15 cellular contexts compared by ENCODE assay signal in the genomic region with DNA sequence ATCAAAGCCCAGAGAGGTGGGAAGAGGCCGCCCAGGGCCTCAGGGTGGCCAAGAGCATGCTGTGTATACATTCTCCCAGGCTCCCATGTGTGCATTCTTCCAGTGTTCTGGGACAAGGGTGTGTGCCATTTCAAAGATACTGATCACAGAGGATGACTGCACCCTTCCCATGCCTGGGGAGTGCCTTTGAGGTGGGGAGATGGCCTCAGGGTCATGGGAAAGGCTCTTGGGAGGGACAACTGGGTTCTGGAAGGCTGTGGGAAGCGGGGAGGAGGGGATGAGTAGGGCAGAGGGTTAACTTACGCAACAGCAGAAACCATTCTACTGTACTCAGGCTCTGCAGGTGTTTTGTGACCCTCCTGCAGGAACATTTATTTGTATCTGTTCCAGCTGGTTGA. TPM values are rescaled to one million over a fixed set of nuclear protein-coding genes. Genes with fewer than 3 reads are reported as not detected.
A peak's percentile ranks its signal among the peaks of the same experiment; 100 is the strongest.
DNase-seq lines count a peak whose midpoint lies in the region; ATAC-seq and TF ChIP-seq lines count a peak whose summit lies in the region.
"Had no signal": no experiment of that assay in that cellular context is flagged by ENCODE, and none has a peak within 500 bp of the region (broad histone marks: within the 10 kb centered on the region; RNA-seq: fewer than 3 reads in every experiment).

No MANE protein-coding gene starts in this region.

- H3K27ac ChIP-seq in PC-9 (no peak overlapping the region), muscle layer of duodenum (ENCODE audit: low read length) (peak overlapping the region; percentile 25), thoracic aorta (peak overlapping the region; percentile 75 to 76)

- H3K79me2 ChIP-seq in PC-9 (ENCODE audit: low read depth): no peaks in the 10 kb centered on the region

- BruUV-seq in PC-9 (replicated peaks; lab: Mats Ljungman, UMichigan): no TSS peak

- H3K4me3 ChIP-seq in PC-9 (no peak overlapping the region), muscle layer of duodenum (ENCODE audit: low read depth in 1 of 2, low read length in 2 of 2) (peak overlapping the region in 1 of 2 donors; percentile 10), thoracic aorta (no peak overlapping the region)

- H3F3A ChIP-seq in PC-9 (ENCODE audit: insufficient read depth, low read depth): no peaks in the 10 kb centered on the region; the same call in 1 of the 2 replicates

- H3K36me3 ChIP-seq in PC-9 (ENCODE audit: low read depth) (no peaks in the 10 kb centered on the region), muscle layer of duodenum (ENCODE audit: control insufficient read depth in 1 of 2, insufficient read depth in 2 of 2, low read length in 2 of 2) (no peaks in the 10 kb centered on the region), thoracic aorta (no peaks in the 10 kb centered on the region)

- H4K20me1 ChIP-seq in PC-9 (ENCODE audit: insufficient read depth): peaks cover 3% of the 10 kb centered on the region; the same call in 1 of the 2 replicates

- POLR2A ChIA-PET in PC-9 (lab: Charles Lee; ENCODE audit: unreplicated experiment): no interaction called here

- H3K27me3 ChIP-seq in PC-9 (ENCODE audit: insufficient read depth, low read depth) (no peaks in the 10 kb centered on the region), muscle layer of duodenum (ENCODE audit: low read depth, low read length) (no peaks in the 10 kb centered on the region), thoracic aorta (replicated peaks; ENCODE audit: insufficient read depth) (no peaks in the 10 kb centered on the region)

- no peak overlapping the region for H2AFZ ChIP-seq in PC-9

- TF ChIP-seq CTCF in PC-9 (conservative IDR thresholded peaks at IDR 0.05) (no peak), thoracic aorta (IDR thresholded peaks at IDR 0.05) (no peak)

- peak; percentile 34 to 61 for DNase-seq in PC-9
- DNase-seq in thoracic aorta (ENCODE audit: low spot score): no peak
- DNase-seq in NCI-H1930 (lab: John Stamatoyannopoulos, UW): no peak
- DNase-seq: activated CD4-positive, alpha-beta T cell treated with anti-CD3 and anti-CD28 coated beads for 4 hours; CD8-positive, alpha-beta memory T cell; immature natural killer cell; Kasumi-1; NCI-H2081 treated with DMSO at 0.1 percent for 48 hours; stimulated activated CD4-positive, alpha-beta T cell treated with anti-CD3 and anti-CD28 coated beads, Interleukin-2, amount 100 ng/mL, for 48 hours; stimulated activated naive CD4-positive, alpha-beta T cell had no signal

- H3K4me1 ChIP-seq in PC-9 (replicated peaks; ENCODE audit: insufficient read depth) (0 out of 2 replicates have a peak, but pooled peaks cover 11% of the 10 kb centered on the region), muscle layer of duodenum (ENCODE audit: control insufficient read depth in 1 of 2, insufficient read depth in 2 of 2, low read length in 2 of 2) (peaks cover 16 to 23% of the 10 kb centered on the region in 2 donors), thoracic aorta (ENCODE audit: control insufficient read depth in 1 of 2, low read depth in 2 of 2) (peaks cover 15 to 26% of the 10 kb centered on the region in 2 donors)

- H3K9me3 ChIP-seq in PC-9 (ENCODE audit: insufficient read depth, low read depth) (no peaks in the 10 kb centered on the region), muscle layer of duodenum (ENCODE audit: control insufficient read depth in 1 of 2, low read length in 2 of 2) (no peaks in the 10 kb centered on the region), thoracic aorta (no peaks in the 10 kb centered on the region)

- H3K4me2 ChIP-seq in PC-9: no peak overlapping the region

- ATAC-seq in esophagus mucosa (peak; percentile 63), thoracic aorta (ENCODE audit: insufficient number of reproducible peaks, low FRiP score, low read depth) (no peak), GM18870 (IDR thresholded peaks at IDR 0.05; ENCODE audit: unreplicated experiment) (no peak), GM21529 (IDR thresholded peaks at IDR 0.05; ENCODE audit: unreplicated experiment) (no peak), GM18868 (IDR thresholded peaks at IDR 0.05; ENCODE audit: unreplicated experiment) (no peak)

- H3K9me2 ChIP-seq in PC-9 (ENCODE audit: insufficient read depth): no peaks in the 10 kb centered on the region

- CTCF ChIA-PET in PC-9 (lab: Charles Lee): no interaction called here

- intact Hi-C loops in PC-9 (cut with micrococcal nuclease; ENCODE audit: unreplicated experiment): no loop called here

RNA-seq across cellular contexts. Expression of a gene that starts 40.9 kb away (rescaled TPM):
- total RNA-seq in PC-9 (2021) (3.1 and 3.4 TPM in 2 replicates), esophagus mucosa (3.6 TPM), thoracic aorta (10 to 100 TPM; 18.5 to 24.4 TPM)

Comparison
In these comparisons a context has a peak if more than half of its experiments do, and no peak if none do; other contexts are left out.
1. DNase-seq: peak in PC-9 (2 of 2); none in thoracic aorta (single experiment) and NCI-H1930 (0 of 2).